In genomic region chr9:5586391-5586802, GRCh38 we compare ENCODE assay signal across 10 cellular contexts. TPM values are rescaled to one million over a fixed set of nuclear protein-coding genes. Genes with fewer than 3 reads are reported as not detected.
DNase-seq lines count a peak whose midpoint lies in the region; ATAC-seq, FAIRE-seq and TF ChIP-seq lines count a peak whose summit lies in the region.
"Had no signal": no experiment of that assay in that cellular context is flagged by ENCODE, and none has a peak within 500 bp of the region (broad histone marks: within the 10 kb centered on the region; RNA-seq: fewer than 3 reads in every experiment).

No MANE protein-coding gene starts in this region.

- peak; percentile 12 for ATAC-seq in esophagus mucosa

- no peaks in the 10 kb centered on the region for H3K27me3 ChIP-seq in BJ (ENCODE audit: control insufficient read depth, insufficient read depth, low read length)
- H3K27me3 ChIP-seq: neutrophil had no signal

- FAIRE-seq in GM19239 (lab: Jason Lieb, UNC): no peak

- TF ChIP-seq CTCF in BJ (IDR thresholded peaks at IDR 0.05; ENCODE audit: insufficient read depth, low read depth, low read length): no peak

- peak; percentile 59 for DNase-seq in BJ (ENCODE audit: low read depth)
- DNase-seq in HT1080 (ENCODE audit: low read depth): peak; percentile 23
- no peak for DNase-seq in foreskin melanocyte
- DNase-seq in COLO668 (lab: John Stamatoyannopoulos, UW; ENCODE audit: unreplicated experiment): no peak
- DNase-seq in NCI-H2081 treated with DMSO at 0.1 percent for 48 hours (lab: John Stamatoyannopoulos, UW): no peak
- DNase-seq in GM19239 (ENCODE audit: insufficient read length, low spot score): no peak

- CTCF ChIA-PET in BJ (lab: Yijun Ruan, JAX): interaction anchor here (1.2 to 4.0 kb wide), 8 partner anchors 14 to 400 kb away, joined by 4 to 23 read pairs (median 5); partner anchors contain the start of genes CD274 and PDCD1LG2

- TF ChIP-seq POLR2A in GM19099 (IDR thresholded peaks at IDR 0.05; ENCODE audit: extremely low read depth, insufficient read length, low read depth): peak; percentile 37

- no peaks in the 10 kb centered on the region for H3K36me3 ChIP-seq in BJ (ENCODE audit: control insufficient read depth, insufficient read depth, low read length)
- H3K36me3 ChIP-seq: neutrophil, thoracic aorta had no signal

- POLR2A ChIA-PET in BJ (lab: Charles Lee): no interaction called here

- H3K4me3 ChIP-seq in BJ (ENCODE audit: low read depth, low read length): no peak overlapping the region
- H3K4me3 ChIP-seq: thoracic aorta had no signal

RNA-seq across cellular contexts. Expression of gene RIC1, which starts 42.5 kb away (rescaled TPM):
- polyA plus RNA-seq in BJ (2011; rRNA removed): 52.3 and 70.3 TPM in 2 replicates
- polyA minus RNA-seq in BJ (2011; rRNA and poly(A)+ RNA removed): 76.4 and 88.8 TPM in 2 replicates
- 13.2 and 14.4 TPM in 2 replicates for total RNA-seq in HT1080 (2014; rRNA removed; shearing (Covaris generic))
- polyA plus RNA-seq in HT1080 (2015; cell fraction: cytosol; rRNA removed): 10.9 and 14.1 TPM in 2 replicates
- 35.8 and 38.5 TPM in 2 replicates for polyA plus RNA-seq in HT1080 (2015; cell fraction: nucleus; rRNA removed)
- 14.1 TPM for total RNA-seq in esophagus mucosa

Comparison
In these comparisons a context has a peak if more than half of its experiments do, and no peak if none do; other contexts are left out.
1. DNase-seq: peak in BJ (single experiment) and HT1080 (single experiment); none in foreskin melanocyte (single experiment), COLO668 (single experiment), NCI-H2081 treated with DMSO at 0.1 percent for 48 hours (single experiment) and GM19239 (single experiment).